In the genomic region with DNA sequence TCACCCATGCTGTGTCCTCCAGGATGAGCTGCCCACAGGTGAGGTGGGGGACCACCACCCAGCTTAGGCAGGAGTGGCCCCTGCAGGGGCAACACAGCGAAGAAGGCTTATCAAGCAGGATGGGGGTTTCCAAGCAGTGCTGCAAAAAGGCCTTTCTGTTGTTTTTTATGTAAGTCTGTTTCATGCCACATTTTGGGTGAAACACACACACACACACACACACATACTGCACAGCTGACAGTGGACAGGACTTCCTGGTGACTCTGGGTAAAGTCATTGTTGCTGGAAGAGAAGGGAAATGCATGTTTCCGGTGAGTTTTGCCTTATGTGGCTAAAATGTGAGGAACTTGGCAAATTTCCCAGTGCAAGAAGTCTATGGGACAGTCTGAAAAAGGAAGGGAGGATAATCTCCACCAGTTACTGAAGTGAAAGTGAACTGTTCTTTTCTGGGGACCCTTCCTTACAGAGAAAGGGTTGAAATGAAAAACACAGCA, we compare ENCODE assay signal across 1 cellular context.
TF ChIP-seq lines count a peak whose summit lies in the region.

No MANE protein-coding gene starts in this region.

TF ChIP-seq in HepG2, 621 proteins besides CTCF, POLR2A, EP300 and RAD21 (continued from another document and continues in another):
- TF ChIP-seq, protein P1, sequence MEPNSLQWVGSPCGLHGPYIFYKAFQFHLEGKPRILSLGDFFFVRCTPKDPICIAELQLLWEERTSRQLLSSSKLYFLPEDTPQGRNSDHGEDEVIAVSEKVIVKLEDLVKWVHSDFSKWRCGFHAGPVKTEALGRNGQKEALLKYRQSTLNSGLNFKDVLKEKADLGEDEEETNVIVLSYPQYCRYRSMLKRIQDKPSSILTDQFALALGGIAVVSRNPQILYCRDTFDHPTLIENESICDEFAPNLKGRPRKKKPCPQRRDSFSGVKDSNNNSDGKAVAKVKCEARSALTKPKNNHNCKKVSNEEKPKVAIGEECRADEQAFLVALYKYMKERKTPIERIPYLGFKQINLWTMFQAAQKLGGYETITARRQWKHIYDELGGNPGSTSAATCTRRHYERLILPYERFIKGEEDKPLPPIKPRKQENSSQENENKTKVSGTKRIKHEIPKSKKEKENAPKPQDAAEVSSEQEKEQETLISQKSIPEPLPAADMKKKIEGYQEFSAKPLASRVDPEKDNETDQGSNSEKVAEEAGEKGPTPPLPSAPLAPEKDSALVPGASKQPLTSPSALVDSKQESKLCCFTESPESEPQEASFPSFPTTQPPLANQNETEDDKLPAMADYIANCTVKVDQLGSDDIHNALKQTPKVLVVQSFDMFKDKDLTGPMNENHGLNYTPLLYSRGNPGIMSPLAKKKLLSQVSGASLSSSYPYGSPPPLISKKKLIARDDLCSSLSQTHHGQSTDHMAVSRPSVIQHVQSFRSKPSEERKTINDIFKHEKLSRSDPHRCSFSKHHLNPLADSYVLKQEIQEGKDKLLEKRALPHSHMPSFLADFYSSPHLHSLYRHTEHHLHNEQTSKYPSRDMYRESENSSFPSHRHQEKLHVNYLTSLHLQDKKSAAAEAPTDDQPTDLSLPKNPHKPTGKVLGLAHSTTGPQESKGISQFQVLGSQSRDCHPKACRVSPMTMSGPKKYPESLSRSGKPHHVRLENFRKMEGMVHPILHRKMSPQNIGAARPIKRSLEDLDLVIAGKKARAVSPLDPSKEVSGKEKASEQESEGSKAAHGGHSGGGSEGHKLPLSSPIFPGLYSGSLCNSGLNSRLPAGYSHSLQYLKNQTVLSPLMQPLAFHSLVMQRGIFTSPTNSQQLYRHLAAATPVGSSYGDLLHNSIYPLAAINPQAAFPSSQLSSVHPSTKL (CRISPR knock-in tag; IDR thresholded peaks at IDR 0.05) = peak; percentile 69; the same call in 1 of the 2 replicates
- TF ChIP-seq MZF1 (CRISPR knock-in tag; IDR thresholded peaks at IDR 0.05; ENCODE audit: borderline replicate concordance) = no peak
- TF ChIP-seq DR1 (CRISPR knock-in tag; IDR thresholded peaks at IDR 0.05) = no peak
- TF ChIP-seq, protein P2, sequence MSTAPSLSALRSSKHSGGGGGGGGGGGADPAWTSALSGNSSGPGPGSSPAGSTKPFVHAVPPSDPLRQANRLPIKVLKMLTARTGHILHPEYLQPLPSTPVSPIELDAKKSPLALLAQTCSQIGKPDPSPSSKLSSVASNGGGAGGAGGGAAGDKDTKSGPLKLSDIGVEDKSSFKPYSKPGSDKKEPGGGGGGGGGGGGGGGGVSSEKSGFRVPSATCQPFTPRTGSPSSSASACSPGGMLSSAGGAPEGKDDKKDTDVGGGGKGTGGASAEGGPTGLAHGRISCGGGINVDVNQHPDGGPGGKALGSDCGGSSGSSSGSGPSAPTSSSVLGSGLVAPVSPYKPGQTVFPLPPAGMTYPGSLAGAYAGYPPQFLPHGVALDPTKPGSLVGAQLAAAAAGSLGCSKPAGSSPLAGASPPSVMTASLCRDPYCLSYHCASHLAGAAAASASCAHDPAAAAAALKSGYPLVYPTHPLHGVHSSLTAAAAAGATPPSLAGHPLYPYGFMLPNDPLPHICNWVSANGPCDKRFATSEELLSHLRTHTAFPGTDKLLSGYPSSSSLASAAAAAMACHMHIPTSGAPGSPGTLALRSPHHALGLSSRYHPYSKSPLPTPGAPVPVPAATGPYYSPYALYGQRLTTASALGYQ (CRISPR knock-in tag; IDR thresholded peaks at IDR 0.05) = no peak
- peak; percentile 91 for TF ChIP-seq SRF (IDR thresholded peaks at IDR 0.05; ENCODE audit: low read depth, low read length)
- TF ChIP-seq, protein P3, sequence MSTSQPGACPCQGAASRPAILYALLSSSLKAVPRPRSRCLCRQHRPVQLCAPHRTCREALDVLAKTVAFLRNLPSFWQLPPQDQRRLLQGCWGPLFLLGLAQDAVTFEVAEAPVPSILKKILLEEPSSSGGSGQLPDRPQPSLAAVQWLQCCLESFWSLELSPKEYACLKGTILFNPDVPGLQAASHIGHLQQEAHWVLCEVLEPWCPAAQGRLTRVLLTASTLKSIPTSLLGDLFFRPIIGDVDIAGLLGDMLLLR (CRISPR knock-in tag; IDR thresholded peaks at IDR 0.05) = no peak
- no peak for TF ChIP-seq FOXA1 (IDR thresholded peaks at IDR 0.05)
- no peak for TF ChIP-seq FOXA1 (CRISPR knock-in tag; IDR thresholded peaks at IDR 0.05)
- TF ChIP-seq, protein P4, sequence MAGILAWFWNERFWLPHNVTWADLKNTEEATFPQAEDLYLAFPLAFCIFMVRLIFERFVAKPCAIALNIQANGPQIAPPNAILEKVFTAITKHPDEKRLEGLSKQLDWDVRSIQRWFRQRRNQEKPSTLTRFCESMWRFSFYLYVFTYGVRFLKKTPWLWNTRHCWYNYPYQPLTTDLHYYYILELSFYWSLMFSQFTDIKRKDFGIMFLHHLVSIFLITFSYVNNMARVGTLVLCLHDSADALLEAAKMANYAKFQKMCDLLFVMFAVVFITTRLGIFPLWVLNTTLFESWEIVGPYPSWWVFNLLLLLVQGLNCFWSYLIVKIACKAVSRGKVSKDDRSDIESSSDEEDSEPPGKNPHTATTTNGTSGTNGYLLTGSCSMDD (CRISPR knock-in tag; IDR thresholded peaks at IDR 0.05) = no peak
- no peak for TF ChIP-seq ZNF788 (CRISPR knock-in tag; IDR thresholded peaks at IDR 0.05; ENCODE audit: borderline replicate concordance)
- peak; percentile 85 for TF ChIP-seq SOX5 (CRISPR knock-in tag; IDR thresholded peaks at IDR 0.05; ENCODE audit: borderline replicate concordance)
- TF ChIP-seq ZNF703 (CRISPR knock-in tag; IDR thresholded peaks at IDR 0.05; ENCODE audit: borderline replicate concordance) = no peak
- TF ChIP-seq, protein P5, sequence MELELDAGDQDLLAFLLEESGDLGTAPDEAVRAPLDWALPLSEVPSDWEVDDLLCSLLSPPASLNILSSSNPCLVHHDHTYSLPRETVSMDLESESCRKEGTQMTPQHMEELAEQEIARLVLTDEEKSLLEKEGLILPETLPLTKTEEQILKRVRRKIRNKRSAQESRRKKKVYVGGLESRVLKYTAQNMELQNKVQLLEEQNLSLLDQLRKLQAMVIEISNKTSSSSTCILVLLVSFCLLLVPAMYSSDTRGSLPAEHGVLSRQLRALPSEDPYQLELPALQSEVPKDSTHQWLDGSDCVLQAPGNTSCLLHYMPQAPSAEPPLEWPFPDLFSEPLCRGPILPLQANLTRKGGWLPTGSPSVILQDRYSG (CRISPR knock-in tag; IDR thresholded peaks at IDR 0.05) = no peak
- no peak for TF ChIP-seq ZNF615 (CRISPR knock-in tag; IDR thresholded peaks at IDR 0.05; ENCODE audit: borderline replicate concordance)
- TF ChIP-seq STAG1 (CRISPR knock-in tag; IDR thresholded peaks at IDR 0.05) = peak; percentile 12; the same call in 1 of the 2 replicates
- TF ChIP-seq MBNL3 (CRISPR knock-in tag; conservative IDR thresholded peaks at IDR 0.05) = no peak
- TF ChIP-seq SMARCC2 (IDR thresholded peaks at IDR 0.05) = no peak
- TF ChIP-seq, protein P6, sequence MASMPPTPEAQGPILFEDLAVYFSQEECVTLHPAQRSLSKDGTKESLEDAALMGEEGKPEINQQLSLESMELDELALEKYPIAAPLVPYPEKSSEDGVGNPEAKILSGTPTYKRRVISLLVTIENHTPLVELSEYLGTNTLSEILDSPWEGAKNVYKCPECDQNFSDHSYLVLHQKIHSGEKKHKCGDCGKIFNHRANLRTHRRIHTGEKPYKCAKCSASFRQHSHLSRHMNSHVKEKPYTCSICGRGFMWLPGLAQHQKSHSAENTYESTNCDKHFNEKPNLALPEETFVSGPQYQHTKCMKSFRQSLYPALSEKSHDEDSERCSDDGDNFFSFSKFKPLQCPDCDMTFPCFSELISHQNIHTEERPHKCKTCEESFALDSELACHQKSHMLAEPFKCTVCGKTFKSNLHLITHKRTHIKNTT (CRISPR knock-in tag; IDR thresholded peaks at IDR 0.05) = no peak
- TF ChIP-seq, protein P7, sequence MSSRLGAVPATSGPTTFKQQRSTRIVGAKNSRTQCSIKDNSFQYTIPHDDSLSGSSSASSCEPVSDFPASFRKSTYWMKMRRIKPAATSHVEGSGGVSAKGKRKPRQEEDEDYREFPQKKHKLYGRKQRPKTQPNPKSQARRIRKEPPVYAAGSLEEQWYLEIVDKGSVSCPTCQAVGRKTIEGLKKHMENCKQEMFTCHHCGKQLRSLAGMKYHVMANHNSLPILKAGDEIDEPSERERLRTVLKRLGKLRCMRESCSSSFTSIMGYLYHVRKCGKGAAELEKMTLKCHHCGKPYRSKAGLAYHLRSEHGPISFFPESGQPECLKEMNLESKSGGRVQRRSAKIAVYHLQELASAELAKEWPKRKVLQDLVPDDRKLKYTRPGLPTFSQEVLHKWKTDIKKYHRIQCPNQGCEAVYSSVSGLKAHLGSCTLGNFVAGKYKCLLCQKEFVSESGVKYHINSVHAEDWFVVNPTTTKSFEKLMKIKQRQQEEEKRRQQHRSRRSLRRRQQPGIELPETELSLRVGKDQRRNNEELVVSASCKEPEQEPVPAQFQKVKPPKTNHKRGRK (CRISPR knock-in tag; IDR thresholded peaks at IDR 0.05) = no peak
- no peak for TF ChIP-seq TBX2 (CRISPR knock-in tag; IDR thresholded peaks at IDR 0.05; ENCODE audit: borderline replicate concordance)
- TF ChIP-seq, protein P8, sequence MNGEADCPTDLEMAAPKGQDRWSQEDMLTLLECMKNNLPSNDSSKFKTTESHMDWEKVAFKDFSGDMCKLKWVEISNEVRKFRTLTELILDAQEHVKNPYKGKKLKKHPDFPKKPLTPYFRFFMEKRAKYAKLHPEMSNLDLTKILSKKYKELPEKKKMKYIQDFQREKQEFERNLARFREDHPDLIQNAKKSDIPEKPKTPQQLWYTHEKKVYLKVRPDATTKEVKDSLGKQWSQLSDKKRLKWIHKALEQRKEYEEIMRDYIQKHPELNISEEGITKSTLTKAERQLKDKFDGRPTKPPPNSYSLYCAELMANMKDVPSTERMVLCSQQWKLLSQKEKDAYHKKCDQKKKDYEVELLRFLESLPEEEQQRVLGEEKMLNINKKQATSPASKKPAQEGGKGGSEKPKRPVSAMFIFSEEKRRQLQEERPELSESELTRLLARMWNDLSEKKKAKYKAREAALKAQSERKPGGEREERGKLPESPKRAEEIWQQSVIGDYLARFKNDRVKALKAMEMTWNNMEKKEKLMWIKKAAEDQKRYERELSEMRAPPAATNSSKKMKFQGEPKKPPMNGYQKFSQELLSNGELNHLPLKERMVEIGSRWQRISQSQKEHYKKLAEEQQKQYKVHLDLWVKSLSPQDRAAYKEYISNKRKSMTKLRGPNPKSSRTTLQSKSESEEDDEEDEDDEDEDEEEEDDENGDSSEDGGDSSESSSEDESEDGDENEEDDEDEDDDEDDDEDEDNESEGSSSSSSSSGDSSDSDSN (CRISPR knock-in tag; IDR thresholded peaks at IDR 0.05) = no peak
- TF ChIP-seq, protein P9, sequence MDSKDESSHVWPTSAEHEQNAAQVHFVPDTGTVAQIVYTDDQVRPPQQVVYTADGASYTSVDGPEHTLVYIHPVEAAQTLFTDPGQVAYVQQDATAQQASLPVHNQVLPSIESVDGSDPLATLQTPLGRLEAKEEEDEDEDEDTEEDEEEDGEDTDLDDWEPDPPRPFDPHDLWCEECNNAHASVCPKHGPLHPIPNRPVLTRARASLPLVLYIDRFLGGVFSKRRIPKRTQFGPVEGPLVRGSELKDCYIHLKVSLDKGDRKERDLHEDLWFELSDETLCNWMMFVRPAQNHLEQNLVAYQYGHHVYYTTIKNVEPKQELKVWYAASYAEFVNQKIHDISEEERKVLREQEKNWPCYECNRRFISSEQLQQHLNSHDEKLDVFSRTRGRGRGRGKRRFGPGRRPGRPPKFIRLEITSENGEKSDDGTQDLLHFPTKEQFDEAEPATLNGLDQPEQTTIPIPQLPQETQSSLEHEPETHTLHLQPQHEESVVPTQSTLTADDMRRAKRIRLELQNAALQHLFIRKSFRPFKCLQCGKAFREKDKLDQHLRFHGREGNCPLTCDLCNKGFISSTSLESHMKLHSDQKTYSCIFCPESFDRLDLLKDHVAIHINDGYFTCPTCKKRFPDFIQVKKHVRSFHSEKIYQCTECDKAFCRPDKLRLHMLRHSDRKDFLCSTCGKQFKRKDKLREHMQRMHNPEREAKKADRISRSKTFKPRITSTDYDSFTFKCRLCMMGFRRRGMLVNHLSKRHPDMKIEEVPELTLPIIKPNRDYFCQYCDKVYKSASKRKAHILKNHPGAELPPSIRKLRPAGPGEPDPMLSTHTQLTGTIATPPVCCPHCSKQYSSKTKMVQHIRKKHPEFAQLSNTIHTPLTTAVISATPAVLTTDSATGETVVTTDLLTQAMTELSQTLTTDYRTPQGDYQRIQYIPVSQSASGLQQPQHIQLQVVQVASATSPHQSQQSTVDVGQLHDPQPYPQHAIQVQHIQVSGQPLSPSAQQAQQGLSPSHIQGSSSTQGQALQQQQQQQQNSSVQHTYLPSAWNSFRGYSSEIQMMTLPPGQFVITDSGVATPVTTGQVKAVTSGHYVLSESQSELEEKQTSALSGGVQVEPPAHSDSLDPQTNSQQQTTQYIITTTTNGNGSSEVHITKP (CRISPR knock-in tag; IDR thresholded peaks at IDR 0.05; ENCODE audit: low read depth) = peak; percentile 60; the same call in 1 of the 2 replicates
- TF ChIP-seq, protein P10, sequence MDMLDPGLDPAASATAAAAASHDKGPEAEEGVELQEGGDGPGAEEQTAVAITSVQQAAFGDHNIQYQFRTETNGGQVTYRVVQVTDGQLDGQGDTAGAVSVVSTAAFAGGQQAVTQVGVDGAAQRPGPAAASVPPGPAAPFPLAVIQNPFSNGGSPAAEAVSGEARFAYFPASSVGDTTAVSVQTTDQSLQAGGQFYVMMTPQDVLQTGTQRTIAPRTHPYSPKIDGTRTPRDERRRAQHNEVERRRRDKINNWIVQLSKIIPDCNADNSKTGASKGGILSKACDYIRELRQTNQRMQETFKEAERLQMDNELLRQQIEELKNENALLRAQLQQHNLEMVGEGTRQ (IDR thresholded peaks at IDR 0.05; ENCODE audit: low read depth, low read length) = no peak
- TF ChIP-seq, protein P10 (CRISPR knock-in tag; IDR thresholded peaks at IDR 0.05; ENCODE audit: borderline replicate concordance) = no peak; the same call in 1 of the 2 replicates
- no peak for TF ChIP-seq ZNF225 (CRISPR knock-in tag; IDR thresholded peaks at IDR 0.05)
- TF ChIP-seq TP53 (CRISPR knock-in tag; conservative IDR thresholded peaks at IDR 0.05) = no peak
- TF ChIP-seq, protein P11, sequence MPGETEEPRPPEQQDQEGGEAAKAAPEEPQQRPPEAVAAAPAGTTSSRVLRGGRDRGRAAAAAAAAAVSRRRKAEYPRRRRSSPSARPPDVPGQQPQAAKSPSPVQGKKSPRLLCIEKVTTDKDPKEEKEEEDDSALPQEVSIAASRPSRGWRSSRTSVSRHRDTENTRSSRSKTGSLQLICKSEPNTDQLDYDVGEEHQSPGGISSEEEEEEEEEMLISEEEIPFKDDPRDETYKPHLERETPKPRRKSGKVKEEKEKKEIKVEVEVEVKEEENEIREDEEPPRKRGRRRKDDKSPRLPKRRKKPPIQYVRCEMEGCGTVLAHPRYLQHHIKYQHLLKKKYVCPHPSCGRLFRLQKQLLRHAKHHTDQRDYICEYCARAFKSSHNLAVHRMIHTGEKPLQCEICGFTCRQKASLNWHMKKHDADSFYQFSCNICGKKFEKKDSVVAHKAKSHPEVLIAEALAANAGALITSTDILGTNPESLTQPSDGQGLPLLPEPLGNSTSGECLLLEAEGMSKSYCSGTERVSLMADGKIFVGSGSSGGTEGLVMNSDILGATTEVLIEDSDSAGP (CRISPR knock-in tag; IDR thresholded peaks at IDR 0.05; ENCODE audit: borderline replicate concordance) = no peak
